Comparison of ENCODE assay signal across 7 cellular contexts in genomic region chr16:51009359-51009758, GRCh38.
"Had no signal": no experiment of that assay in that cellular context is flagged by ENCODE, and none has a peak within 500 bp of the region (broad histone marks: within the 10 kb centered on the region; RNA-seq: fewer than 3 reads in every experiment).

No MANE protein-coding gene starts in this region.

- FAIRE-seq: H1, H54, HTR-8/SVneo had no signal

- H2AFZ ChIP-seq: GM23338 had no signal

- H3K4me3 ChIP-seq: GM23338 had no signal

- H3K4me2 ChIP-seq: GM23338 had no signal

- DNase-seq: H9, HCEC 1CT, KBM-7 had no signal

- ATAC-seq: GM23338 had no signal
